In the genomic region with DNA sequence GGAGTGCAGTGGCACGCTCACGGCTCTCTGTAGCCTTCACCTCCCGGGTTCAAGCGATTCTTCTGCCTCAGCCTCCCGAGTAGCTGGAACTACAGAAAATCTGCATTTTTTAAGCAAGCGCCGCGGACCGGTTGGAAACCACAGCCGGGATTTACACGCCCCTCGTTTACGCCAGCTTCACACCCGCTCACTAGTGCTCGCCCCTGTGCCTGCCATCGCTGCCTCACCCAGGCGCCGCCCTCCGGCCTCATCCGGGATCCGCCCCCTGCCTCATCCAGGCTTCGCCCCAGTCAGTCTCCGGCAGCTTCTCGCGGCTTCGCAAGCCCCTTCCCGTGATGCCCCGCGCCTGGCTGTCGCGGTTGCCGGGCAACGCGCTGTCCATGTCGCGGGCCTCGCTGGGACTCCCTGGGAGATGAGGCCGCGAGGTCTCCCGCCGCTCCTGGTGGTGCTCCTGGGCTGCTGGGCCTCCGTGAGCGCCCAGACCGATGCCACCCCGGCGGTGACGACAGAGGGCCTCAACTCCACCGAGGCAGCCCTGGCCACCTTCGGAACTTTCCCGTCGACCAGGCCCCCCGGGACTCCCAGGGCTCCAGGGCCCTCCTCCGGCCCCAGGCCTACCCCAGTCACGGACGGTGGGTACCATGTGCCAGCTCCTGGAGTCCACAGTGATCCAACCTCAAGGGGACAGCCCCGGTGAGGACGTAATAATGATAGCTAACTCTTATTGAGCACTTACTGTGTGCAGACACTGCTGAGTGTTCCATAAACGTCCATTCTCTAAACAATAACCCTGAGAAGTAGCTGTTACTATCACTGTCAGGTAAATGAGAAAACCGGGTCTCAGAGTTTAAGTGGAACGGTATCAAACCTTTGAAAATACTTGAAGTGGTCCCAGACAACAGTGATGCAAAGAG, we compare ENCODE assay signal across 1 cellular context.
TF ChIP-seq lines count a peak whose summit lies in the region.

A gene (plus strand): TSS at position 359 of the 914 bp plus-strand sequence. CDS start 54 bp downstream, at position 413.

TF ChIP-seq in HepG2, 621 proteins besides CTCF, POLR2A, EP300 and RAD21 (continued from another document and continues in another):
- TF ChIP-seq, protein P1, sequence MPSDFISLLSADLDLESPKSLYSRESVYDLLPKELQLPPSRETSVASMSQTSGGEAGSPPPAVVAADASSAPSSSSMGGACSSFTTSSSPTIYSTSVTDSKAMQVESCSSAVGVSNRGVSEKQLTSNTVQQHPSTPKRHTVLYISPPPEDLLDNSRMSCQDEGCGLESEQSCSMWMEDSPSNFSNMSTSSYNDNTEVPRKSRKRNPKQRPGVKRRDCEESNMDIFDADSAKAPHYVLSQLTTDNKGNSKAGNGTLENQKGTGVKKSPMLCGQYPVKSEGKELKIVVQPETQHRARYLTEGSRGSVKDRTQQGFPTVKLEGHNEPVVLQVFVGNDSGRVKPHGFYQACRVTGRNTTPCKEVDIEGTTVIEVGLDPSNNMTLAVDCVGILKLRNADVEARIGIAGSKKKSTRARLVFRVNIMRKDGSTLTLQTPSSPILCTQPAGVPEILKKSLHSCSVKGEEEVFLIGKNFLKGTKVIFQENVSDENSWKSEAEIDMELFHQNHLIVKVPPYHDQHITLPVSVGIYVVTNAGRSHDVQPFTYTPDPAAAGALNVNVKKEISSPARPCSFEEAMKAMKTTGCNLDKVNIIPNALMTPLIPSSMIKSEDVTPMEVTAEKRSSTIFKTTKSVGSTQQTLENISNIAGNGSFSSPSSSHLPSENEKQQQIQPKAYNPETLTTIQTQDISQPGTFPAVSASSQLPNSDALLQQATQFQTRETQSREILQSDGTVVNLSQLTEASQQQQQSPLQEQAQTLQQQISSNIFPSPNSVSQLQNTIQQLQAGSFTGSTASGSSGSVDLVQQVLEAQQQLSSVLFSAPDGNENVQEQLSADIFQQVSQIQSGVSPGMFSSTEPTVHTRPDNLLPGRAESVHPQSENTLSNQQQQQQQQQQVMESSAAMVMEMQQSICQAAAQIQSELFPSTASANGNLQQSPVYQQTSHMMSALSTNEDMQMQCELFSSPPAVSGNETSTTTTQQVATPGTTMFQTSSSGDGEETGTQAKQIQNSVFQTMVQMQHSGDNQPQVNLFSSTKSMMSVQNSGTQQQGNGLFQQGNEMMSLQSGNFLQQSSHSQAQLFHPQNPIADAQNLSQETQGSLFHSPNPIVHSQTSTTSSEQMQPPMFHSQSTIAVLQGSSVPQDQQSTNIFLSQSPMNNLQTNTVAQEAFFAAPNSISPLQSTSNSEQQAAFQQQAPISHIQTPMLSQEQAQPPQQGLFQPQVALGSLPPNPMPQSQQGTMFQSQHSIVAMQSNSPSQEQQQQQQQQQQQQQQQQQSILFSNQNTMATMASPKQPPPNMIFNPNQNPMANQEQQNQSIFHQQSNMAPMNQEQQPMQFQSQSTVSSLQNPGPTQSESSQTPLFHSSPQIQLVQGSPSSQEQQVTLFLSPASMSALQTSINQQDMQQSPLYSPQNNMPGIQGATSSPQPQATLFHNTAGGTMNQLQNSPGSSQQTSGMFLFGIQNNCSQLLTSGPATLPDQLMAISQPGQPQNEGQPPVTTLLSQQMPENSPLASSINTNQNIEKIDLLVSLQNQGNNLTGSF (CRISPR knock-in tag; IDR thresholded peaks at IDR 0.05) = peak; percentile 53; the same call in 1 of the 2 replicates
- no peak; the same call in 1 of the 2 replicates for TF ChIP-seq CBX5 (CRISPR knock-in tag; IDR thresholded peaks at IDR 0.05; ENCODE audit: borderline replicate concordance)
- TF ChIP-seq MYC (CRISPR knock-in tag; IDR thresholded peaks at IDR 0.05; ENCODE audit: borderline replicate concordance) = peak; percentile 90
- 0 out of 2 replicates have a peak, but pooled peaks have one; percentile 77 for TF ChIP-seq NFATC3 (CRISPR knock-in tag; IDR thresholded peaks at IDR 0.05)
- no peak for TF ChIP-seq ZNF75D (CRISPR knock-in tag; IDR thresholded peaks at IDR 0.05; ENCODE audit: borderline replicate concordance)
- no peak for TF ChIP-seq TCF7L2 (IDR thresholded peaks at IDR 0.05; ENCODE audit: low read depth, low read length)
- no peak; the same call in 1 of the 2 replicates for TF ChIP-seq MIER2 (CRISPR knock-in tag; IDR thresholded peaks at IDR 0.05)
- peak; percentile 78; the same call in 1 of the 2 replicates for TF ChIP-seq ZNF749 (CRISPR knock-in tag; IDR thresholded peaks at IDR 0.05; ENCODE audit: borderline replicate concordance)
- TF ChIP-seq PCBP2 (optimal IDR thresholded peaks at IDR 0.05; ENCODE audit: low read depth, low read length, poor library complexity, severe bottlenecking) = no peak
- peak; percentile 98 for TF ChIP-seq SAP130 (CRISPR knock-in tag; IDR thresholded peaks at IDR 0.05; ENCODE audit: low read depth)
- TF ChIP-seq JUNB (CRISPR knock-in tag; IDR thresholded peaks at IDR 0.05; ENCODE audit: borderline replicate concordance) = no peak
- TF ChIP-seq, protein P2, sequence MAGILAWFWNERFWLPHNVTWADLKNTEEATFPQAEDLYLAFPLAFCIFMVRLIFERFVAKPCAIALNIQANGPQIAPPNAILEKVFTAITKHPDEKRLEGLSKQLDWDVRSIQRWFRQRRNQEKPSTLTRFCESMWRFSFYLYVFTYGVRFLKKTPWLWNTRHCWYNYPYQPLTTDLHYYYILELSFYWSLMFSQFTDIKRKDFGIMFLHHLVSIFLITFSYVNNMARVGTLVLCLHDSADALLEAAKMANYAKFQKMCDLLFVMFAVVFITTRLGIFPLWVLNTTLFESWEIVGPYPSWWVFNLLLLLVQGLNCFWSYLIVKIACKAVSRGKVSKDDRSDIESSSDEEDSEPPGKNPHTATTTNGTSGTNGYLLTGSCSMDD (CRISPR knock-in tag; IDR thresholded peaks at IDR 0.05) = no peak
- peak; percentile 32; the same call in 1 of the 2 replicates for TF ChIP-seq RCOR2 (CRISPR knock-in tag; IDR thresholded peaks at IDR 0.05)
- TF ChIP-seq, protein P3, sequence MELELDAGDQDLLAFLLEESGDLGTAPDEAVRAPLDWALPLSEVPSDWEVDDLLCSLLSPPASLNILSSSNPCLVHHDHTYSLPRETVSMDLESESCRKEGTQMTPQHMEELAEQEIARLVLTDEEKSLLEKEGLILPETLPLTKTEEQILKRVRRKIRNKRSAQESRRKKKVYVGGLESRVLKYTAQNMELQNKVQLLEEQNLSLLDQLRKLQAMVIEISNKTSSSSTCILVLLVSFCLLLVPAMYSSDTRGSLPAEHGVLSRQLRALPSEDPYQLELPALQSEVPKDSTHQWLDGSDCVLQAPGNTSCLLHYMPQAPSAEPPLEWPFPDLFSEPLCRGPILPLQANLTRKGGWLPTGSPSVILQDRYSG (CRISPR knock-in tag; IDR thresholded peaks at IDR 0.05) = peak; percentile 73; the same call in 1 of the 2 replicates
- no peak for TF ChIP-seq RAD51 (IDR thresholded peaks at IDR 0.05; ENCODE audit: borderline replicate concordance)
- no peak for TF ChIP-seq ZNF652 (CRISPR knock-in tag; IDR thresholded peaks at IDR 0.05; ENCODE audit: borderline replicate concordance, low read depth)
- TF ChIP-seq, protein P4, sequence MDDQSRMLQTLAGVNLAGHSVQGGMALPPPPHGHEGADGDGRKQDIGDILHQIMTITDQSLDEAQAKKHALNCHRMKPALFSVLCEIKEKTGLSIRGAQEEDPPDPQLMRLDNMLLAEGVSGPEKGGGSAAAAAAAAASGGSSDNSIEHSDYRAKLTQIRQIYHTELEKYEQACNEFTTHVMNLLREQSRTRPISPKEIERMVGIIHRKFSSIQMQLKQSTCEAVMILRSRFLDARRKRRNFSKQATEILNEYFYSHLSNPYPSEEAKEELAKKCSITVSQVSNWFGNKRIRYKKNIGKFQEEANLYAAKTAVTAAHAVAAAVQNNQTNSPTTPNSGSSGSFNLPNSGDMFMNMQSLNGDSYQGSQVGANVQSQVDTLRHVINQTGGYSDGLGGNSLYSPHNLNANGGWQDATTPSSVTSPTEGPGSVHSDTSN (CRISPR knock-in tag; IDR thresholded peaks at IDR 0.05; ENCODE audit: borderline replicate concordance) = no peak
- TF ChIP-seq, protein P5, sequence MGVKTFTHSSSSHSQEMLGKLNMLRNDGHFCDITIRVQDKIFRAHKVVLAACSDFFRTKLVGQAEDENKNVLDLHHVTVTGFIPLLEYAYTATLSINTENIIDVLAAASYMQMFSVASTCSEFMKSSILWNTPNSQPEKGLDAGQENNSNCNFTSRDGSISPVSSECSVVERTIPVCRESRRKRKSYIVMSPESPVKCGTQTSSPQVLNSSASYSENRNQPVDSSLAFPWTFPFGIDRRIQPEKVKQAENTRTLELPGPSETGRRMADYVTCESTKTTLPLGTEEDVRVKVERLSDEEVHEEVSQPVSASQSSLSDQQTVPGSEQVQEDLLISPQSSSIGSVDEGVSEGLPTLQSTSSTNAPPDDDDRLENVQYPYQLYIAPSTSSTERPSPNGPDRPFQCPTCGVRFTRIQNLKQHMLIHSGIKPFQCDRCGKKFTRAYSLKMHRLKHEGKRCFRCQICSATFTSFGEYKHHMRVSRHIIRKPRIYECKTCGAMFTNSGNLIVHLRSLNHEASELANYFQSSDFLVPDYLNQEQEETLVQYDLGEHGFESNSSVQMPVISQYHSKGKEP (CRISPR knock-in tag; IDR thresholded peaks at IDR 0.05) = no peak
- TF ChIP-seq TSC22D2 (CRISPR knock-in tag; IDR thresholded peaks at IDR 0.05; ENCODE audit: borderline replicate concordance) = peak; percentile 19; the same call in 1 of the 2 replicates
- TF ChIP-seq ZNF232 (CRISPR knock-in tag; IDR thresholded peaks at IDR 0.05; ENCODE audit: borderline replicate concordance) = peak; percentile 83; the same call in 1 of the 2 replicates
- peak; percentile 73 for TF ChIP-seq PITX1 (CRISPR knock-in tag; IDR thresholded peaks at IDR 0.05)
- no peak for TF ChIP-seq HOXD1 (CRISPR knock-in tag; IDR thresholded peaks at IDR 0.05)
- no peak for TF ChIP-seq ZNF773 (CRISPR knock-in tag; IDR thresholded peaks at IDR 0.05; ENCODE audit: borderline replicate concordance)
- TF ChIP-seq, protein P6, sequence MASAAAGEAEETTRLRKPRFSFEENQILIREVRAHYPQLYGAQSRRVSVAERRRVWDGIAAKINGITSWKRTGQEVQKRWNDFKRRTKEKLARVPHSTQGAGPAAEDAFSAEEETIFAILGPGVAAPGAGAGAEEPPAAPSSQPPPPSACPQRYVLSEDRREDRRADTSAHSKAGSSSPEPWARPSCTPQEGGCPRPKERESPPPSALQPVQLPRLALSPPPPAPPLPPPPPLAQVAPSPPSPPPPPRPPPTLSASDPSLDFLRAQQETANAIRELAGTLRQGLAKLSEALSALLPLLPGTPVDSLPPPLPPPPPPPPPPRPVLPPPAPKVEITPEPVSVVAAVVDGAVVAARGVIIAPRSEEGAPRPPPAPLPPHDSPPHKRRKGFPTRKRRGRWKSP (CRISPR knock-in tag; IDR thresholded peaks at IDR 0.05) = peak; percentile 79; the same call in 1 of the 2 replicates
- TF ChIP-seq, protein P7, sequence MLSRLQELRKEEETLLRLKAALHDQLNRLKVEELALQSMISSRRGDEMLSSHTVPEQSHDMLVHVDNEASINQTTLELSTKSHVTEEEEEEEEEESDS (CRISPR knock-in tag; IDR thresholded peaks at IDR 0.05; ENCODE audit: borderline replicate concordance) = peak; percentile 30; the same call in 1 of the 2 replicates
- TF ChIP-seq, protein P8, sequence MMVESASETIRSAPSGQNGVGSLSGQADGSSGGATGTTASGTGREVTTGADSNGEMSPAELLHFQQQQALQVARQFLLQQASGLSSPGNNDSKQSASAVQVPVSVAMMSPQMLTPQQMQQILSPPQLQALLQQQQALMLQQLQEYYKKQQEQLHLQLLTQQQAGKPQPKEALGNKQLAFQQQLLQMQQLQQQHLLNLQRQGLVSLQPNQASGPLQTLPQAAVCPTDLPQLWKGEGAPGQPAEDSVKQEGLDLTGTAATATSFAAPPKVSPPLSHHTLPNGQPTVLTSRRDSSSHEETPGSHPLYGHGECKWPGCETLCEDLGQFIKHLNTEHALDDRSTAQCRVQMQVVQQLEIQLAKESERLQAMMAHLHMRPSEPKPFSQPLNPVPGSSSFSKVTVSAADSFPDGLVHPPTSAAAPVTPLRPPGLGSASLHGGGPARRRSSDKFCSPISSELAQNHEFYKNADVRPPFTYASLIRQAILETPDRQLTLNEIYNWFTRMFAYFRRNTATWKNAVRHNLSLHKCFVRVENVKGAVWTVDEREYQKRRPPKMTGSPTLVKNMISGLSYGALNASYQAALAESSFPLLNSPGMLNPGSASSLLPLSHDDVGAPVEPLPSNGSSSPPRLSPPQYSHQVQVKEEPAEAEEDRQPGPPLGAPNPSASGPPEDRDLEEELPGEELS (CRISPR knock-in tag; IDR thresholded peaks at IDR 0.05) = no peak
- peak; percentile 91 for TF ChIP-seq ZNF44 (CRISPR knock-in tag; IDR thresholded peaks at IDR 0.05)
- TF ChIP-seq RFXANK (CRISPR knock-in tag; IDR thresholded peaks at IDR 0.05) = no peak
- TF ChIP-seq ZNF451 (CRISPR knock-in tag; IDR thresholded peaks at IDR 0.05) = peak; percentile 80; the same call in 1 of the 2 replicates
- TF ChIP-seq CEBPG (CRISPR knock-in tag; IDR thresholded peaks at IDR 0.05) = peak; percentile 42
- no peak for TF ChIP-seq ATAD3A (CRISPR knock-in tag; IDR thresholded peaks at IDR 0.05)
- no peak for TF ChIP-seq ZNF839 (CRISPR knock-in tag; IDR thresholded peaks at IDR 0.05; ENCODE audit: borderline replicate concordance)
- TF ChIP-seq NR2F1 (CRISPR knock-in tag; IDR thresholded peaks at IDR 0.05) = no peak
- TF ChIP-seq ZSCAN29 (CRISPR knock-in tag; conservative IDR thresholded peaks at IDR 0.05) = peak; percentile 76; the same call in 1 of the 2 replicates
- TF ChIP-seq ZKSCAN1 (IDR thresholded peaks at IDR 0.05; ENCODE audit: low read length) = no peak
- TF ChIP-seq, protein P9, sequence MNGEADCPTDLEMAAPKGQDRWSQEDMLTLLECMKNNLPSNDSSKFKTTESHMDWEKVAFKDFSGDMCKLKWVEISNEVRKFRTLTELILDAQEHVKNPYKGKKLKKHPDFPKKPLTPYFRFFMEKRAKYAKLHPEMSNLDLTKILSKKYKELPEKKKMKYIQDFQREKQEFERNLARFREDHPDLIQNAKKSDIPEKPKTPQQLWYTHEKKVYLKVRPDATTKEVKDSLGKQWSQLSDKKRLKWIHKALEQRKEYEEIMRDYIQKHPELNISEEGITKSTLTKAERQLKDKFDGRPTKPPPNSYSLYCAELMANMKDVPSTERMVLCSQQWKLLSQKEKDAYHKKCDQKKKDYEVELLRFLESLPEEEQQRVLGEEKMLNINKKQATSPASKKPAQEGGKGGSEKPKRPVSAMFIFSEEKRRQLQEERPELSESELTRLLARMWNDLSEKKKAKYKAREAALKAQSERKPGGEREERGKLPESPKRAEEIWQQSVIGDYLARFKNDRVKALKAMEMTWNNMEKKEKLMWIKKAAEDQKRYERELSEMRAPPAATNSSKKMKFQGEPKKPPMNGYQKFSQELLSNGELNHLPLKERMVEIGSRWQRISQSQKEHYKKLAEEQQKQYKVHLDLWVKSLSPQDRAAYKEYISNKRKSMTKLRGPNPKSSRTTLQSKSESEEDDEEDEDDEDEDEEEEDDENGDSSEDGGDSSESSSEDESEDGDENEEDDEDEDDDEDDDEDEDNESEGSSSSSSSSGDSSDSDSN (CRISPR knock-in tag; IDR thresholded peaks at IDR 0.05) = peak; percentile 78
- TF ChIP-seq PTBP1 (IDR thresholded peaks at IDR 0.05; ENCODE audit: low read depth, low read length, poor library complexity, severe bottlenecking) = no peak
- no peak; the same call in 1 of the 2 replicates for TF ChIP-seq ZNF256 (CRISPR knock-in tag; conservative IDR thresholded peaks at IDR 0.05)
- no peak for TF ChIP-seq ZNF558 (CRISPR knock-in tag; IDR thresholded peaks at IDR 0.05; ENCODE audit: borderline replicate concordance)
- TF ChIP-seq AHR (CRISPR knock-in tag; IDR thresholded peaks at IDR 0.05) = no peak; the same call in 1 of the 2 replicates
- 0 out of 2 replicates have a peak, but pooled peaks have one; percentile 35 for TF ChIP-seq ZNF205 (CRISPR knock-in tag; IDR thresholded peaks at IDR 0.05)
- TF ChIP-seq ZNF598 (CRISPR knock-in tag; IDR thresholded peaks at IDR 0.05; ENCODE audit: borderline replicate concordance) = peak; percentile 88; the same call in 1 of the 2 replicates
- TF ChIP-seq PRPF4 (IDR thresholded peaks at IDR 0.05; ENCODE audit: low read depth, low read length, poor library complexity, severe bottlenecking) = no peak
- no peak for TF ChIP-seq PCBP1 (IDR thresholded peaks at IDR 0.05; ENCODE audit: borderline replicate concordance, low read depth, low read length)
- no peak; the same call in 1 of the 2 replicates for TF ChIP-seq ZNF724P (CRISPR knock-in tag; IDR thresholded peaks at IDR 0.05; ENCODE audit: borderline replicate concordance)
